In genomic region chr2:201406077-201406662, GRCh38 we compare ENCODE assay signal across 8 cellular contexts. TPM values are rescaled to one million over a fixed set of nuclear protein-coding genes. Genes with fewer than 3 reads are reported as not detected.
DNase-seq lines count a peak whose midpoint lies in the region; ATAC-seq, FAIRE-seq and TF ChIP-seq lines count a peak whose summit lies in the region.

No MANE protein-coding gene starts in this region.

- intact Hi-C loops in pancreas (cut with DNase I), result loop anchor here in 1 of 3 donors (10.0 kb wide), 1 partner anchor 49 kb away; the partner anchor contains the start of genes STRADB and TRAK2

- no peaks in the 10 kb centered on the region for H3K9me3 ChIP-seq in pancreas
- no peaks in the 10 kb centered on the region for H3K9me3 ChIP-seq in Karpas-422 (ENCODE audit: low read length)

- peak; percentile 72 to 87 (median 82) for ATAC-seq in pancreas
- no peak for ATAC-seq in HG03097 (IDR thresholded peaks at IDR 0.05; ENCODE audit: low FRiP score, unreplicated experiment)

- no peak overlapping the region for H2AFZ ChIP-seq in Karpas-422 (ENCODE audit: low read length)

- DNase-seq in EH (ENCODE audit: low read depth), result peak; percentile 88
- DNase-seq in NCI-H2196 treated with DMSO at 0.1 percent for 48 hours (lab: John Stamatoyannopoulos, UW; ENCODE audit: unreplicated experiment), result peak; percentile 9
- DNase-seq in pancreas, result peak in 3 of 6 donors; percentile 38 to 64 (median 40)
- no peak for DNase-seq in GM13976 (ENCODE audit: low spot score)
- no peak for DNase-seq in Karpas-422
- no peak for DNase-seq in NCI-H345 treated with DMSO at 0.1 percent for 48 hours (lab: John Stamatoyannopoulos, UW; ENCODE audit: unreplicated experiment)

- in situ Hi-C loops in GM13976 (cut with MboI; ENCODE audit: low sequenced_read_pairs, unreplicated experiment), result no loop called here

- FAIRE-seq in endometrium (lab: Jason Lieb, UNC), result peak; percentile 96
- FAIRE-seq in pancreas (lab: Jason Lieb, UNC), result peak; percentile 83

- no peak overlapping the region for H3K9ac ChIP-seq in Karpas-422 (ENCODE audit: low read length)

- no peak for TF ChIP-seq CTCF in pancreas (IDR thresholded peaks at IDR 0.05)
- TF ChIP-seq CTCF in GM13976 (IDR thresholded peaks at IDR 0.05; ENCODE audit: borderline replicate concordance, control extremely low read depth, extremely low read depth, insufficient read depth, missing control alignments), result no peak

- no peak overlapping the region for H3K4me2 ChIP-seq in Karpas-422 (ENCODE audit: low read depth, low read length, poor library complexity, severe bottlenecking)

- H3K79me2 ChIP-seq in Karpas-422 (ENCODE audit: low read length), result no peaks in the 10 kb centered on the region

- no peaks in the 10 kb centered on the region for H3K27me3 ChIP-seq in pancreas
- no peaks in the 10 kb centered on the region for H3K27me3 ChIP-seq in Karpas-422 (ENCODE audit: low read length)

- H3K4me3 ChIP-seq in pancreas (peak overlapping the region in 2 of 4 donors; percentile 8), Karpas-422 (ENCODE audit: low read length) (no peak overlapping the region)

- H3K9me2 ChIP-seq in Karpas-422 (replicated peaks; ENCODE audit: insufficient read depth, low read length), result no peaks in the 10 kb centered on the region

- peaks cover 34 to 59% (median 48%) of the 10 kb centered on the region in 3 donors for H3K4me1 ChIP-seq in pancreas
- H3K4me1 ChIP-seq in Karpas-422 (ENCODE audit: low read length), result no peaks in the 10 kb centered on the region

- WGBS in pancreas, 2 donors, result 6 to 14% methylated on average over 3 of the region's 3 CpGs

- H3K36me3 ChIP-seq in pancreas (no peaks in the 10 kb centered on the region), Karpas-422 (ENCODE audit: insufficient read depth, low read length) (no peaks in the 10 kb centered on the region)

- no peaks in the 10 kb centered on the region for H4K20me1 ChIP-seq in Karpas-422 (ENCODE audit: insufficient read depth, low read depth, low read length)

- H3K27ac ChIP-seq in pancreas (peak overlapping the region; percentile 32 to 93 (median 71)), Karpas-422 (ENCODE audit: low read length) (no peak overlapping the region)

RNA-seq across cellular contexts. Expression of gene TRAK2, which starts 45.1 kb away (rescaled TPM):
- total RNA-seq in pancreas, result 10 to 100 TPM; 17.0 to 33.6 (median 20.4) TPM
- polyA plus RNA-seq in pancreas, result 1 to 10 TPM; 8.9 to 9.7 TPM
- total RNA-seq in Karpas-422 (2014; rRNA removed; shearing (Covaris generic); ENCODE audit: low replicate concordance), result 4.4 and 6.0 TPM in 2 replicates

RNA-seq across cellular contexts. Expression of gene STRADB, which starts 45.4 kb away (rescaled TPM):
- 10 to 100 TPM in 5 of 6 donors, 1 to 10 TPM in 1; 8.1 to 13.9 (median 11.2) TPM for total RNA-seq in pancreas
- 10 to 100 TPM; 12.2 to 19.1 TPM for polyA plus RNA-seq in pancreas
- 3.6 and 10.7 TPM in 2 replicates for total RNA-seq in Karpas-422 (2014; rRNA removed; shearing (Covaris generic); ENCODE audit: low replicate concordance)

RNA-seq across cellular contexts. Expression of gene FLACC1, which starts 49.0 kb away (rescaled TPM):
- 1 to 10 TPM in 1 of 6 donors, under 1 TPM in 5; 0.28 to 1.2 (median 0.63) TPM for total RNA-seq in pancreas
- polyA plus RNA-seq in pancreas, result under 1 TPM; 0.38 to 0.54 TPM
- total RNA-seq in Karpas-422 (2014; rRNA removed; shearing (Covaris generic); ENCODE audit: low replicate concordance), result 0.18 and 13.2 TPM in 2 replicates

Comparison
In these comparisons a context has a peak if more than half of its experiments do, and no peak if none do; other contexts are left out.
1. DNase-seq: peak in EH (single experiment) and NCI-H2196 treated with DMSO at 0.1 percent for 48 hours (single experiment); none in GM13976 (single experiment), Karpas-422 (single experiment) and NCI-H345 treated with DMSO at 0.1 percent for 48 hours (single experiment).